ENCODE assay signal across 9 cellular contexts in the genomic region with DNA sequence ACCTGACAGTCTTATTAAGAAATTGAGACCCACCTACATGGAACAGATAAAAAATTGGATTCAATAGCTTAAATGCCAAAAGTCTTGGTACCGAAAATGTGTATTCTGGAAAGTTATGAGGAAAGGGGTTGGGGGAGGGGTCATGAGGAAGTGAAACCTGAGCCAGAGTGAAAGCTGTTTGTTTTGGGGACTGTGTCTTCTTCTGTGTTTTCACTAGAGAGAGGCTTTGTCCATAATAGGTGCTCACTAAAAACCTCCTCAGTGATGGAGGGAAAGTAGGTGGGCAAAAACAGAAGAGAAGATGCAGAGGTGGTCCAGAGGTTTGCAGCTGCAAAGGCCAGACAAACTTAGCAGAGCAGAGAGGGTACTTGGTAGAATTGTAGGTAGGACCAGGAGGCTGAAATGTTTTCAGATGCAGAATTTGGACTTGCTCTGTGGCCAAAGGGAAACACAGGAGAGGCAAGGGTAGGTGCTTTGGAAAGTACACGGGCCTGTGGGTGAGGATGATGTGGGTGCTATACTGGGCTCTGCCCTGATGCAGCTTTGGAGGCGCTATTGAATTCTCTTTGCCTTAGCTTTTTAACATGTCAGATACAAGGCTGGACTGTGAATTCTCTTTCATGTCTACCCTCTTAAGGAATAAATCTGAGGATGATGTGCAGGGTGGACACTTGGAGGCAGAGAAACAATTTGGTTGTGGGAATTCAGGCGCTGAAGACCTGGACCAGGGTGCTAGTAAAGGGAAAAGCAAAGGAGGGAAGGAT.
A peak's percentile ranks its signal among the peaks of the same experiment; 100 is the strongest.
DNase-seq lines count a peak whose midpoint lies in the region; ATAC-seq lines count a peak whose summit lies in the region.
"Had no signal": no experiment of that assay in that cellular context is flagged by ENCODE, and none has a peak within 500 bp of the region (broad histone marks: within the 10 kb centered on the region; RNA-seq: fewer than 3 reads in every experiment).

No MANE protein-coding gene starts in this region.

- intact Hi-C loops in sciatic nerve (cut with DNase I) = no loop called here

- ATAC-seq in esophagus mucosa (peak; percentile 40), HG03025 (IDR thresholded peaks at IDR 0.05; ENCODE audit: low FRiP score, unreplicated experiment) (no peak), sciatic nerve (no peak), GM21526 (IDR thresholded peaks at IDR 0.05; ENCODE audit: low FRiP score, unreplicated experiment) (no peak)

- peak; percentile 22 for DNase-seq in stimulated activated CD4-positive, alpha-beta T cell treated with anti-CD3 and anti-CD28 coated beads, Interleukin-4, amount 100 ng/mL, for 24 hours
- DNase-seq in stimulated activated CD4-positive, alpha-beta T cell treated with anti-CD3 and anti-CD28 coated beads, Interleukin-1b, Interleukin-23, amount 100 ng/mL, for 48 hours = no peak
- DNase-seq in NOMO-1 treated with dmso at 0.1 percent for 144 hours (lab: John Stamatoyannopoulos, UW; ENCODE audit: unreplicated experiment) = peak; percentile 52
- no peak for DNase-seq in sciatic nerve (ENCODE audit: low spot score)
- no peak for DNase-seq in DMS79 (lab: John Stamatoyannopoulos, UW)
- DNase-seq: activated T-cell treated with anti-CD3 and anti-CD28 coated beads, Interleukin-2, amount 50 U/mL, for 1 hour had no signal

Comparison
In these comparisons a context has a peak if more than half of its experiments do, and no peak if none do; other contexts are left out.
1. DNase-seq: peak in stimulated activated CD4-positive, alpha-beta T cell treated with anti-CD3 and anti-CD28 coated beads, Interleukin-4, amount 100 ng/mL, for 24 hours (single experiment) and NOMO-1 treated with dmso at 0.1 percent for 144 hours (single experiment); none in stimulated activated CD4-positive, alpha-beta T cell treated with anti-CD3 and anti-CD28 coated beads, Interleukin-1b, Interleukin-23, amount 100 ng/mL, for 48 hours (single experiment), sciatic nerve (single experiment) and DMS79 (single experiment).